Comparison of ENCODE assay signal across 1 cellular context in the genomic region with DNA sequence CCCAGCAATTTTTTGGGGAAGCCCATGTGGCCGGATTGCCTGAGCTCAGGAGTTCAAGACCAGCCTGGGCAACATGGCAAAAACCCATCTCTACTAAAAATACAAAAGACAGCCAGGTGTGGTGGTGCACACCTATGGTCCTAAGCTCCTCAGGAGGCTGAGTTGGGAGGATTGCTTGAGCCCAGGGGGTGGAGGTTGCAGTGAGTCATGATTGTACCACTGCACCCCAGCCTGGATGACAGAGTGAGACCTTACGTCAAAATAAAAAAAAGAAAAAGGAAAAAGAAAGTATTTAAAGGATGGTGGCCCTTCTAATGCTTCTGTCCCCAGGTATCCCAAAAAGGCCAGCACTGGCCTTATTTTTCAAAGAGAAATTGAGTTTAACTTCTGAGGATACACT.
TF ChIP-seq lines count a peak whose summit lies in the region.

No MANE protein-coding gene starts in this region.

TF ChIP-seq in HepG2, 621 proteins besides CTCF, POLR2A, EP300 and RAD21:
- TF ChIP-seq ZNF251 (CRISPR knock-in tag; IDR thresholded peaks at IDR 0.05) (no peak), FUBP1 (CRISPR knock-in tag; IDR thresholded peaks at IDR 0.05; ENCODE audit: borderline replicate concordance) (no peak), JUND (CRISPR knock-in tag; IDR thresholded peaks at IDR 0.05) (no peak), ZNF770 (CRISPR knock-in tag; IDR thresholded peaks at IDR 0.05) (0 out of 2 replicates have a peak, but pooled peaks have one; percentile 13)
